11 cellular contexts compared by ENCODE assay signal in the genomic region with DNA sequence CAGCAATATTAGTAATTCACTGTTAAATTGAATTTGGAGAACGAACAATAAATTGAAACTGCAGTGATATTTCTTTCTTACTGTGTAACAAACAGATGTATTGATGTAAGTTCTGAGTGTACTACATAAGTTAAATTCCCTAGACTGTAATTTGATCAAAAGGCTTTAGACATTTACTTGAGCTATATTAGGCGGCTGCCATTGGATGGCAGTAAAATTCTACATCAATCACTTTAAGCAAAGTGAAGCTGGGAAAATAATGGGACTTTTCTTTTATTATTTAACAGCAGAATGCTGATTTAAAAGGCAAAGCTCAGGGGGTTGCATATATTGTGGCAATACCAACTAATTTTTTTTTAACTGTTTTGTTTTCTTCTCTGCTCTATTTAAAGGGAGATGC.
DNase-seq lines count a peak whose midpoint lies in the region; ATAC-seq, FAIRE-seq and TF ChIP-seq lines count a peak whose summit lies in the region.
"Had no signal": no experiment of that assay in that cellular context is flagged by ENCODE, and none has a peak within 500 bp of the region (broad histone marks: within the 10 kb centered on the region; RNA-seq: fewer than 3 reads in every experiment).

No MANE protein-coding gene starts in this region.

- in situ Hi-C loops in Panc1 (cut with HindIII; ENCODE audit: low pct_unique_long_range_greater_than_20kb, low sequenced_read_pairs): no loop called here

- peak; percentile 54; the same call in 1 of the 2 replicates for TF ChIP-seq CTCF in Panc1 (IDR thresholded peaks at IDR 0.05)
- TF ChIP-seq CTCF in fibroblast of mammary gland (conservative IDR thresholded peaks at IDR 0.05; ENCODE audit: control insufficient read depth, insufficient read depth, low read depth, low read length): peak; percentile 43
- no peak for TF ChIP-seq CTCF in kidney (IDR thresholded peaks at IDR 0.05; ENCODE audit: borderline replicate concordance, extremely low read depth, insufficient read depth)
- TF ChIP-seq CTCF in endothelial cell (IDR thresholded peaks at IDR 0.05; ENCODE audit: unreplicated experiment): no peak

- H3K27me3 Mint-ChIP-seq in endothelial cell (ENCODE audit: unreplicated experiment): no peaks in the 10 kb centered on the region
- H3K27me3 Mint-ChIP-seq: activated naive CD8-positive, alpha-beta T cell treated with anti-CD3 and anti-CD28 coated beads, Interleukin-2, amount 50 U/mL, for 24 hours; stimulated activated naive B cell treated with anti-CD40 and anti-IgM and Interleukin-4, amounts not matched to agents 10 μg/mL and 1 μg/mL and 100 μg/mL, for 72 hours had no signal

- CTCF ChIA-PET in Panc1 (lab: Charles Lee): no interaction called here

- H3K27ac ChIP-seq in Panc1 (ENCODE audit: low read length): no peak overlapping the region
- no peak overlapping the region for H3K27ac ChIP-seq in kidney (ENCODE audit: low read depth in 2 of 2, low read length in 2 of 2)
- H3K27ac ChIP-seq in aorta (ENCODE audit: low read depth in 1 of 2, low read length in 2 of 2): no peak overlapping the region
- H3K27ac ChIP-seq: SJSA1 had no signal

- H3K36me3 Mint-ChIP-seq in endothelial cell (ENCODE audit: low read depth, unreplicated experiment): no peaks in the 10 kb centered on the region
- H3K36me3 Mint-ChIP-seq: stimulated activated naive B cell treated with anti-CD40 and anti-IgM and Interleukin-4, amounts not matched to agents 10 μg/mL and 1 μg/mL and 100 μg/mL, for 72 hours had no signal

- no peak for TF ChIP-seq POLR2A in GM18505 (IDR thresholded peaks at IDR 0.05; ENCODE audit: borderline replicate concordance, extremely low read depth, insufficient read depth, insufficient read length)

- peaks cover 3% of the 10 kb centered on the region for H3K4me1 Mint-ChIP-seq in endothelial cell (ENCODE audit: unreplicated experiment)
- H3K4me1 Mint-ChIP-seq: activated naive CD8-positive, alpha-beta T cell treated with anti-CD3 and anti-CD28 coated beads, Interleukin-2, amount 50 U/mL, for 24 hours; stimulated activated naive B cell treated with anti-CD40 and anti-IgM and Interleukin-4, amounts not matched to agents 10 μg/mL and 1 μg/mL and 100 μg/mL, for 72 hours had no signal

- no peak for FAIRE-seq in kidney (lab: Jason Lieb, UNC)

- no peaks in the 10 kb centered on the region for H3K9me3 Mint-ChIP-seq in endothelial cell (ENCODE audit: unreplicated experiment)
- H3K9me3 Mint-ChIP-seq: activated naive CD8-positive, alpha-beta T cell treated with anti-CD3 and anti-CD28 coated beads, Interleukin-2, amount 50 U/mL, for 24 hours; stimulated activated naive B cell treated with anti-CD40 and anti-IgM and Interleukin-4, amounts not matched to agents 10 μg/mL and 1 μg/mL and 100 μg/mL, for 72 hours had no signal

- no peaks in the 10 kb centered on the region for H3K4me1 ChIP-seq in Panc1 (ENCODE audit: control insufficient read depth, insufficient read depth, low read length)
- no peaks in the 10 kb centered on the region for H3K4me1 ChIP-seq in kidney (ENCODE audit: control insufficient read depth in 1 of 2, insufficient read depth in 1 of 2, low read depth in 1 of 2, low read length in 2 of 2)
- H3K4me1 ChIP-seq in aorta (ENCODE audit: control insufficient read depth in 1 of 2, insufficient read depth in 2 of 2, low read length in 2 of 2): no peaks in the 10 kb centered on the region

- H3K4me3 ChIP-seq in Panc1 (ENCODE audit: low read depth in 2 of 2, low read length in 2 of 2) (no peak overlapping the region), fibroblast of mammary gland (ENCODE audit: control insufficient read depth, low read depth, low read length) (no peak overlapping the region), kidney (ENCODE audit: low read length in 2 of 2) (no peak overlapping the region), aorta (ENCODE audit: low read length in 2 of 2) (no peak overlapping the region)
- H3K4me3 ChIP-seq: SJSA1 had no signal

- H3K27me3 ChIP-seq in Panc1 (ENCODE audit: control insufficient read depth, insufficient read depth, low read length) (no peaks in the 10 kb centered on the region), aorta (ENCODE audit: control insufficient read depth in 1 of 2, insufficient read depth in 2 of 2, low read length in 1 of 2) (no peaks in the 10 kb centered on the region)
- H3K27me3 ChIP-seq: SJSA1 had no signal

- WGBS in aorta, 2 donors: 57 to 60% methylated on average over 2 of the region's 2 CpGs

- DNase-seq in A172 (ENCODE audit: low spot score) (peak; percentile 47), H4 (ENCODE audit: low spot score) (peak; percentile 34), Panc1 (ENCODE audit: low read depth, low spot score) (no peak), fibroblast of mammary gland (ENCODE audit: low read depth) (peak; percentile 51), kidney (no peak), endothelial cell (ENCODE audit: low spot score) (no peak), aorta (no peak)
- DNase-seq: activated naive CD8-positive, alpha-beta T cell treated with anti-CD3 and anti-CD28 coated beads, Interleukin-2, amount 50 U/mL, for 24 hours; stimulated activated naive B cell treated with anti-CD40 and anti-IgM and Interleukin-4, amounts not matched to agents 10 μg/mL and 1 μg/mL and 100 μg/mL, for 72 hours had no signal

- H3K4me3 Mint-ChIP-seq in endothelial cell (ENCODE audit: unreplicated experiment): no peak overlapping the region
- H3K4me3 Mint-ChIP-seq: activated naive CD8-positive, alpha-beta T cell treated with anti-CD3 and anti-CD28 coated beads, Interleukin-2, amount 50 U/mL, for 24 hours; stimulated activated naive B cell treated with anti-CD40 and anti-IgM and Interleukin-4, amounts not matched to agents 10 μg/mL and 1 μg/mL and 100 μg/mL, for 72 hours had no signal

- no TSS peak for BruUV-seq in Panc1 (replicated peaks; lab: Mats Ljungman, UMichigan)

- intact Hi-C loops in Panc1 (cut with micrococcal nuclease; ENCODE audit: unreplicated experiment) (loop anchor here (5.0 kb wide), 1 partner anchor 375 kb away; no protein-coding TSS in a partner anchor), kidney (cut with DNase I) (no loop called here), aorta (cut with DNase I) (no loop called here)

- POLR2A ChIA-PET in Panc1 (lab: Charles Lee): no interaction called here

- H3K9ac ChIP-seq in kidney (ENCODE audit: low read length in 2 of 2): no peak overlapping the region

- H3K27ac Mint-ChIP-seq in endothelial cell (ENCODE audit: unreplicated experiment): no peak overlapping the region
- H3K27ac Mint-ChIP-seq: activated naive CD8-positive, alpha-beta T cell treated with anti-CD3 and anti-CD28 coated beads, Interleukin-2, amount 50 U/mL, for 24 hours; stimulated activated naive B cell treated with anti-CD40 and anti-IgM and Interleukin-4, amounts not matched to agents 10 μg/mL and 1 μg/mL and 100 μg/mL, for 72 hours had no signal

- H3K36me3 ChIP-seq in Panc1 (ENCODE audit: control insufficient read depth, insufficient read depth, low read length): no peaks in the 10 kb centered on the region
- no peaks in the 10 kb centered on the region for H3K36me3 ChIP-seq in kidney (ENCODE audit: control insufficient read depth in 1 of 2, insufficient read depth in 2 of 2, low read length in 2 of 2)
- no peaks in the 10 kb centered on the region for H3K36me3 ChIP-seq in aorta (ENCODE audit: control insufficient read depth in 1 of 2, insufficient read depth in 2 of 2, low read length in 1 of 2)
- H3K36me3 ChIP-seq: SJSA1 had no signal

- ATAC-seq in Panc1 (no peak; the same call in 1 of the 2 replicates), GM18505 (IDR thresholded peaks at IDR 0.05; ENCODE audit: unreplicated experiment) (no peak), aorta (ENCODE audit: low FRiP score) (no peak)
- ATAC-seq: activated naive CD8-positive, alpha-beta T cell treated with anti-CD3 and anti-CD28 coated beads, Interleukin-2, amount 50 U/mL, for 24 hours; stimulated activated naive B cell treated with anti-CD40 and anti-IgM and Interleukin-4, amounts not matched to agents 10 μg/mL and 1 μg/mL and 100 μg/mL, for 72 hours had no signal

- H3K9me3 ChIP-seq in Panc1 (ENCODE audit: control insufficient read depth, insufficient read depth, low read depth, low read length): no peaks in the 10 kb centered on the region
- no peaks in the 10 kb centered on the region for H3K9me3 ChIP-seq in kidney (ENCODE audit: control insufficient read depth in 1 of 2, low read length in 2 of 2)
- no peaks in the 10 kb centered on the region for H3K9me3 ChIP-seq in aorta (ENCODE audit: control insufficient read depth, low read length)
- H3K9me3 ChIP-seq: SJSA1 had no signal

Comparison
In these comparisons a context has a peak if more than half of its experiments do, and no peak if none do; other contexts are left out.
1. DNase-seq: peak in A172 (single experiment), H4 (single experiment) and fibroblast of mammary gland (single experiment); none in Panc1 (single experiment), kidney (single experiment), endothelial cell (single experiment) and aorta (0 of 2).
2. CTCF ChIP-seq: peak in Panc1 (single experiment) and fibroblast of mammary gland (single experiment); none in kidney (single experiment) and endothelial cell (single experiment).